In the genomic region with DNA sequence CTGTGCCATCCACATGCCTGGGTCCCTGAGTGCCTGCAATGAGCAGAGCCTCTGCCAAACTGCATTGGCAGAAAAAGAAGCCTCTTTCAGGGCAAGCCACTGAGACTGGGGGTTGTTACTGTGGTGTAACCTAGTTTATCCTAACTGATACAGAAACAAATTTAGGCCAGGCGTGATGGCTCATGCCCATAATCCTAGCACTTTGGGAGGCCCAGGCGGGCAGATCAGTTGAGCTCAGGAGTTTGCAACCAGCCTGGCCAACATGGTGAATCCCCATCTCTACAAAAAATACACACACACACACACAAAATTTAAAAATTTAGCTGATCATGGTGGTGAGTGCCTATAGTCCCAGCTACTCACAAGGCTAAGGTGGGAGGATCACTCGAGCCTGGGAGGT, we compare ENCODE assay signal across 23 cellular contexts.
"Had no signal": no experiment of that assay in that cellular context is flagged by ENCODE, and none has a peak within 500 bp of the region (broad histone marks: within the 10 kb centered on the region; RNA-seq: fewer than 3 reads in every experiment).

No MANE protein-coding gene starts in this region.

- H3K4me3 Mint-ChIP-seq: dendritic cell treated with granulocyte-macrophage colony-stimulating factor and Interleukin-4, amounts not matched to agents 40 ng/mL and 50 ng/mL, for 4 days; endodermal cell; mesothelial cell of epicardium; naive B cell; nephron progenitor cell; stimulated activated naive CD8-positive, alpha-beta T cell treated with anti-CD3 and anti-CD28 coated beads, Interleukin-15, amount 100 ng/mL, for 72 hours had no signal

- ATAC-seq: gastrocnemius medialis; left colon; left ventricle myocardium superior; mucosa of descending colon; stimulated activated naive CD8-positive, alpha-beta T cell treated with anti-CD3 and anti-CD28 coated beads, Interleukin-15, amount 100 ng/mL, for 72 hours; upper lobe of right lung had no signal

- H3K4me1 Mint-ChIP-seq: stimulated activated naive CD8-positive, alpha-beta T cell treated with anti-CD3 and anti-CD28 coated beads, Interleukin-15, amount 100 ng/mL, for 72 hours had no signal

- H3K27ac Mint-ChIP-seq: dendritic cell treated with granulocyte-macrophage colony-stimulating factor and Interleukin-4, amounts not matched to agents 40 ng/mL and 50 ng/mL, for 4 days; endodermal cell; mesothelial cell of epicardium; nephron progenitor cell; stimulated activated naive CD8-positive, alpha-beta T cell treated with anti-CD3 and anti-CD28 coated beads, Interleukin-15, amount 100 ng/mL, for 72 hours had no signal

- H3K9me3 Mint-ChIP-seq: dendritic cell treated with granulocyte-macrophage colony-stimulating factor and Interleukin-4, amounts not matched to agents 40 ng/mL and 50 ng/mL, for 4 days; endodermal cell; mesothelial cell of epicardium; stimulated activated naive CD8-positive, alpha-beta T cell treated with anti-CD3 and anti-CD28 coated beads, Interleukin-15, amount 100 ng/mL, for 72 hours had no signal

- DNase-seq: colonic mucosa; effector CD8-positive, alpha-beta T cell; endodermal cell; foreskin fibroblast; gastrocnemius medialis; left colon; left ventricle myocardium superior; mesenchymal stem cell; mucosa of descending colon; naive B cell; nephron progenitor cell; small intestine; stimulated activated CD4-positive, alpha-beta T cell treated with anti-CD3 and anti-CD28 coated beads, Interleukin-12 subunit alpha, Interleukin-12 subunit beta, amount 100 ng/mL, for 4 hours; stimulated activated CD4-positive, alpha-beta T cell treated with anti-CD3 and anti-CD28 coated beads, Interleukin-1b, Interleukin-23, amount 100 ng/mL, for 48 hours; stimulated activated CD4-positive, alpha-beta T cell treated with anti-CD3 and anti-CD28 coated beads, Interleukin-4, amount 100 ng/mL, for 1 hour; stimulated activated CD8-positive, alpha-beta memory T cell treated with anti-CD3 and anti-CD28 coated beads, Interleukin-4, amount 100 ng/mL, for 48 hours; stimulated activated naive CD4-positive, alpha-beta T cell; stimulated activated naive CD8-positive, alpha-beta T cell treated with anti-CD3 and anti-CD28 coated beads, Interleukin-15, amount 100 ng/mL, for 72 hours; transverse colon; upper lobe of right lung; uterus had no signal

- H3K36me3 Mint-ChIP-seq: mesothelial cell of epicardium, naive B cell had no signal
